8 cellular contexts compared by ENCODE assay signal in genomic region chr11:59429924-59430516, GRCh38.
DNase-seq lines count a peak whose midpoint lies in the region; ATAC-seq and TF ChIP-seq lines count a peak whose summit lies in the region.

No MANE protein-coding gene starts in this region.

- DNase-seq in NCI-H2196 (lab: John Stamatoyannopoulos, UW; ENCODE audit: unreplicated experiment) (peak; percentile 44), globus pallidus (ENCODE audit: low spot score) (peak; percentile 11), NK-92 (lab: John Stamatoyannopoulos, UW; ENCODE audit: unreplicated experiment) (no peak)
- DNase-seq in activated CD4-positive, alpha-beta T cell treated with anti-CD3 and anti-CD28 coated beads for 48 hours: peak; percentile 45
- peak; percentile 63 for DNase-seq in stimulated activated CD4-positive, alpha-beta T cell treated with anti-CD3 and anti-CD28 coated beads, Interleukin-4, amount 100 ng/mL, for 24 hours

- H3K4me3 ChIP-seq in GM12875 (ENCODE audit: low read depth, low read length): no peak overlapping the region

- no peak overlapping the region for H3K27ac ChIP-seq in C4-2B

- TF ChIP-seq CTCF in C4-2B (conservative IDR thresholded peaks at IDR 0.05) (peak; percentile 93), GM12875 (IDR thresholded peaks at IDR 0.05; ENCODE audit: borderline replicate concordance, insufficient read depth, low read depth, low read length) (peak; percentile 67)

- peak; percentile 79 for ATAC-seq in HG02938 (IDR thresholded peaks at IDR 0.05; ENCODE audit: unreplicated experiment)
